ENCODE assay signal across 8 cellular contexts in the genomic region with DNA sequence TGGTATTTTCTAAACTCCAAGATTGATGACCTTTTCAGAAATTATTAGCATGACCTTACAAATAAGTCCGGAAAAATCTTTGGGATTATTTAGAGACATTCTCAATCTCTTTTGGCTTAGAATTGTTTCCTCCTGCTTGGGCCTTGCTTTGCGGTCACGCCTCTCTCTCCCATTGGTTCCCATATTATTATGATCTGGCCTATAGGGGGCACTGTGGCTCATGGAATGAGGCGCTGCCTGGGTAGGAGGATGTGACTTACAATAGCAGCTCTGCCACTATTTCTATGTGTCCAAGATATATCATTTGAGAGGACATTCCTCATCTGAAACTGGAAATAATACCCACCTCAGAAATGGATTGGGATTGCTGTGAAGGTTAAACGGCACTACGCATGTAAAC.
DNase-seq lines count a peak whose midpoint lies in the region; ATAC-seq and TF ChIP-seq lines count a peak whose summit lies in the region.

No MANE protein-coding gene starts in this region.

- H3K79me2 ChIP-seq in Karpas-422 (ENCODE audit: low read length): no peaks in the 10 kb centered on the region
- H3K79me2 ChIP-seq in SU-DHL-6 (ENCODE audit: insufficient read depth, low read length): no peaks in the 10 kb centered on the region

- H4K20me1 ChIP-seq in Karpas-422 (ENCODE audit: insufficient read depth, low read depth, low read length) (no peaks in the 10 kb centered on the region), SU-DHL-6 (ENCODE audit: low read depth, low read length) (no peaks in the 10 kb centered on the region)

- peak; percentile 58 for TF ChIP-seq CTCF in SU-DHL-6 (IDR thresholded peaks at IDR 0.05; ENCODE audit: insufficient read depth, low read length, poor library complexity, severe bottlenecking)

- H3K9me3 ChIP-seq in Karpas-422 (ENCODE audit: low read length) (no peaks in the 10 kb centered on the region), SU-DHL-6 (ENCODE audit: insufficient read depth, low read length) (no peaks in the 10 kb centered on the region), T-helper 17 cell (ENCODE audit: control insufficient read depth, low read length, poor library complexity, severe bottlenecking) (no peaks in the 10 kb centered on the region)

- H3K4me3 ChIP-seq in Karpas-422 (ENCODE audit: low read length) (no peak overlapping the region), SU-DHL-6 (ENCODE audit: insufficient read depth, low read length, poor library complexity, severe bottlenecking) (no peak overlapping the region)

- H3K4me1 ChIP-seq in Karpas-422 (ENCODE audit: low read length): no peaks in the 10 kb centered on the region

- H3K27me3 ChIP-seq in Karpas-422 (ENCODE audit: low read length) (no peaks in the 10 kb centered on the region), SU-DHL-6 (ENCODE audit: low read length) (no peaks in the 10 kb centered on the region)

- H3K4me2 ChIP-seq in Karpas-422 (ENCODE audit: low read depth, low read length, poor library complexity, severe bottlenecking) (no peak overlapping the region), SU-DHL-6 (ENCODE audit: low read depth, low read length, poor library complexity, severe bottlenecking) (no peak overlapping the region)

- H3K27ac ChIP-seq in Karpas-422 (ENCODE audit: low read length): no peak overlapping the region
- H3K27ac ChIP-seq in SU-DHL-6 (ENCODE audit: low read depth, low read length): no peak overlapping the region

- H3K36me3 ChIP-seq in Karpas-422 (ENCODE audit: insufficient read depth, low read length) (no peaks in the 10 kb centered on the region), SU-DHL-6 (ENCODE audit: low read length) (no peaks in the 10 kb centered on the region)

- H3K9me2 ChIP-seq in Karpas-422 (replicated peaks; ENCODE audit: insufficient read depth, low read length) (no peaks in the 10 kb centered on the region), SU-DHL-6 (replicated peaks; ENCODE audit: insufficient read depth, low read length) (no peaks in the 10 kb centered on the region)

- H2AFZ ChIP-seq in Karpas-422 (ENCODE audit: low read length) (no peak overlapping the region), SU-DHL-6 (ENCODE audit: low read depth, low read length, severe bottlenecking) (no peak overlapping the region)

- ATAC-seq in T-helper 17 cell: no peak

- H3K9ac ChIP-seq in Karpas-422 (ENCODE audit: low read length): no peak overlapping the region
- no peak overlapping the region for H3K9ac ChIP-seq in SU-DHL-6 (ENCODE audit: low read length)

- no peaks in the 10 kb centered on the region for H3K36me3 Mint-ChIP-seq in T-helper 17 cell (ENCODE audit: low read depth)

- H3K4me3 Mint-ChIP-seq in T-helper 17 cell: no peak overlapping the region

- DNase-seq in stimulated activated CD4-positive, alpha-beta T cell treated with anti-CD3 and anti-CD28 coated beads, Interleukin-2, amount 100 ng/mL, for 48 hours: peak; percentile 13 to 18
- DNase-seq in stimulated activated CD4-positive, alpha-beta T cell treated with anti-CD3 and anti-CD28 coated beads, Interleukin-4, amount 100 ng/mL, for 24 hours: no peak
- DNase-seq in Karpas-422 (peak; percentile 83), left kidney (ENCODE audit: low read depth, low spot score) (peak; percentile 88), T-helper 17 cell (no peak), DMS79 (lab: John Stamatoyannopoulos, UW) (no peak)
- DNase-seq in central memory CD4-positive, alpha-beta T cell: no peak

- peaks cover 3% of the 10 kb centered on the region for H3K4me1 Mint-ChIP-seq in T-helper 17 cell

- H3F3A ChIP-seq in SU-DHL-6 (ENCODE audit: insufficient read depth): no peaks in the 10 kb centered on the region

- peaks cover 28% of the 10 kb centered on the region for H3K27me3 Mint-ChIP-seq in T-helper 17 cell

- H3K27ac Mint-ChIP-seq in T-helper 17 cell: no peak overlapping the region

Comparison
In these comparisons a context has a peak if more than half of its experiments do, and no peak if none do; other contexts are left out.
1. DNase-seq: peak in stimulated activated CD4-positive, alpha-beta T cell treated with anti-CD3 and anti-CD28 coated beads, Interleukin-2, amount 100 ng/mL, for 48 hours (2 of 2), Karpas-422 (single experiment) and left kidney (single experiment); none in stimulated activated CD4-positive, alpha-beta T cell treated with anti-CD3 and anti-CD28 coated beads, Interleukin-4, amount 100 ng/mL, for 24 hours (single experiment), T-helper 17 cell (0 of 3), central memory CD4-positive, alpha-beta T cell (single experiment) and DMS79 (single experiment).